ENCODE assay signal across 19 cellular contexts in genomic region chr13:36601186-36601585, GRCh38.
"Had no signal": no experiment of that assay in that cellular context is flagged by ENCODE, and none has a peak within 500 bp of the region (broad histone marks: within the 10 kb centered on the region; RNA-seq: fewer than 3 reads in every experiment).

No MANE protein-coding gene starts in this region.

- H3K9me3 ChIP-seq: colonic mucosa, gastrocnemius medialis, psoas muscle, right lobe of liver, suprapubic skin had no signal

- H3K36me3 ChIP-seq: colonic mucosa, gastrocnemius medialis, heart right ventricle, neural progenitor cell, right lobe of liver, spleen, suprapubic skin had no signal

- H3K4me2 ChIP-seq: neural progenitor cell had no signal

- H3K27me3 Mint-ChIP-seq: naive B cell; stimulated activated naive CD8-positive, alpha-beta T cell treated with anti-CD3 and anti-CD28 coated beads, Interleukin-15, Interleukin-2, amounts not matched to agents 100 ng/mL and 50 ng/mL, for 24 hours; type B pancreatic cell had no signal

- H3K27ac ChIP-seq: colonic mucosa, gastrocnemius medialis, heart right ventricle, neural progenitor cell, psoas muscle, right lobe of liver, spleen, suprapubic skin had no signal

- H2AFZ ChIP-seq: neural progenitor cell had no signal

- H3K9me3 Mint-ChIP-seq: neural progenitor cell, T-cell, type B pancreatic cell had no signal

- H3K36me3 Mint-ChIP-seq: naive B cell, neural progenitor cell, T-cell, type B pancreatic cell had no signal

- H3K27me3 ChIP-seq: colonic mucosa, gastrocnemius medialis, heart right ventricle, neural progenitor cell, right lobe of liver, spleen, suprapubic skin had no signal

- H3K4me1 Mint-ChIP-seq: naive B cell, neural progenitor cell had no signal

- H3K4me3 ChIP-seq: colonic mucosa, gastrocnemius medialis, heart right ventricle, neural progenitor cell, psoas muscle, right lobe of liver, spleen, suprapubic skin had no signal

- ATAC-seq: activated CD4-positive, CD25-positive, alpha-beta regulatory T cell treated with anti-CD3 and anti-CD28 coated beads, Interleukin-2, amount 50 U/mL, for 24 hours; gastrocnemius medialis; heart right ventricle; left colon; psoas muscle; right lobe of liver; T-cell had no signal

- H3K4me1 ChIP-seq: colonic mucosa, gastrocnemius medialis, heart right ventricle, neural progenitor cell, psoas muscle, right lobe of liver, spleen, suprapubic skin had no signal

- H3K27ac Mint-ChIP-seq: neural progenitor cell; stimulated activated naive CD8-positive, alpha-beta T cell treated with anti-CD3 and anti-CD28 coated beads, Interleukin-15, Interleukin-2, amounts not matched to agents 100 ng/mL and 50 ng/mL, for 24 hours; T-cell; type B pancreatic cell had no signal

- H3K4me3 Mint-ChIP-seq: naive B cell; neural progenitor cell; stimulated activated naive CD8-positive, alpha-beta T cell treated with anti-CD3 and anti-CD28 coated beads, Interleukin-15, Interleukin-2, amounts not matched to agents 100 ng/mL and 50 ng/mL, for 24 hours; T-cell; type B pancreatic cell had no signal

- DNase-seq: activated CD4-positive, alpha-beta T cell treated with anti-CD3 and anti-CD28 coated beads, Interleukin-2, amount 50 U/mL, for 4 hours; activated naive CD4-positive, alpha-beta T cell treated with anti-CD3 and anti-CD28 coated beads, Interleukin-2, amount 50 U/mL, for 16 hours; activated T-cell treated with anti-CD3 and anti-CD28 coated beads, Interleukin-2, amount 50 U/mL, for 1 hour; central memory CD4-positive, alpha-beta T cell; colonic mucosa; gastrocnemius medialis; heart right ventricle; left colon; naive B cell; psoas muscle; right lobe of liver; spleen; T-cell; T-helper 9 cell had no signal

- H3K9ac ChIP-seq: neural progenitor cell had no signal
